In the genomic region with DNA sequence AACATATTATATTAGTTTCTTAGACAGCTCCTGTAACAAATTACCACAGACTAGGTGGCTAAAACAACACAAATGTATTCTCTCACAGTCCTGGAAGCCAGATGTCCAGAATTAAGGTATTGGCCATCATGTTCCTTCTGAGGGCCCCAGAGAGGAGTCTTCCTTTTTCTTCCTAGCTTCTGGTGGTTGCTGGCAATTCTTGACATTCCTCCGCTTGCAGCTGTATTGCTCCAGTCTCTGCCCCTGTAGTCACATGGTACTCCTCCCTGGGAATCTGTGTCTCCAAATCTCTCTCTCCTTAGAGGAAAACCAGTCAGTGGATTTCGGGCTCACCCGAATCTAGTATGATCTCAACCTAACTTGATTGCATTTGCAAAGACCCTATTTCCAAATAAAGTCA, we compare ENCODE assay signal across 25 cellular contexts.
"Had no signal": no experiment of that assay in that cellular context is flagged by ENCODE, and none has a peak within 500 bp of the region (broad histone marks: within the 10 kb centered on the region; RNA-seq: fewer than 3 reads in every experiment).

No MANE protein-coding gene starts in this region.

- H3K4me3 Mint-ChIP-seq: activated B cell treated with CpG ODN at 0.5 μM for 24 hours; activated CD4-positive, alpha-beta memory T cell treated with anti-CD3 and anti-CD28 coated beads, Interleukin-2, amount 10 ng/mL, durations not matched to agents 7 days and 5 days; activated naive CD4-positive, alpha-beta T cell treated with anti-CD3 and anti-CD28 coated beads, Interleukin-2, amount 10 ng/mL, durations not matched to agents 7 days and 5 days; activated T-cell treated with anti-CD3 and anti-CD28 coated beads, Interleukin-2, amount 50 U/mL, for 72 hours; brain; endodermal cell; mesothelial cell of epicardium; natural killer cell treated with Interleukin-12 subunit alpha and Interleukin-12 subunit beta and Interleukin-15 and Interleukin-18, amount 100 ng/mL, for 72 hours; stimulated activated naive B cell treated with anti-CD40 and anti-IgM and Interleukin-4, amounts not matched to agents 10 μg/mL and 1 μg/mL and 100 μg/mL, for 72 hours; T-helper 17 cell had no signal

- H3K4me1 Mint-ChIP-seq: activated B cell treated with CpG ODN at 0.5 μM for 24 hours; activated CD4-positive, alpha-beta memory T cell treated with anti-CD3 and anti-CD28 coated beads, Interleukin-2, amount 10 ng/mL, durations not matched to agents 7 days and 5 days; activated naive CD4-positive, alpha-beta T cell treated with anti-CD3 and anti-CD28 coated beads, Interleukin-2, amount 10 ng/mL, durations not matched to agents 7 days and 5 days; mesothelial cell of epicardium; stimulated activated naive B cell treated with anti-CD40 and anti-IgM and Interleukin-4, amounts not matched to agents 10 μg/mL and 1 μg/mL and 100 μg/mL, for 72 hours; T-helper 17 cell had no signal

- H3K36me3 Mint-ChIP-seq: activated naive CD4-positive, alpha-beta T cell treated with anti-CD3 and anti-CD28 coated beads, Interleukin-2, amount 10 ng/mL, durations not matched to agents 7 days and 5 days; stimulated activated naive B cell treated with anti-CD40 and anti-IgM and Interleukin-4, amounts not matched to agents 10 μg/mL and 1 μg/mL and 100 μg/mL, for 72 hours had no signal

- H3K4me1 ChIP-seq: colonic mucosa, esophagus squamous epithelium, gastrocnemius medialis, left ventricle myocardium inferior, right atrium auricular region, transverse colon, uterus had no signal

- H3K9me3 Mint-ChIP-seq: activated CD4-positive, alpha-beta memory T cell treated with anti-CD3 and anti-CD28 coated beads, Interleukin-2, amount 10 ng/mL, durations not matched to agents 7 days and 5 days; activated naive CD4-positive, alpha-beta T cell treated with anti-CD3 and anti-CD28 coated beads, Interleukin-2, amount 10 ng/mL, durations not matched to agents 7 days and 5 days had no signal

- H3K27ac Mint-ChIP-seq: activated B cell treated with CpG ODN at 0.5 μM for 24 hours; activated CD4-positive, alpha-beta memory T cell treated with anti-CD3 and anti-CD28 coated beads, Interleukin-2, amount 10 ng/mL, durations not matched to agents 7 days and 5 days; activated naive CD4-positive, alpha-beta T cell treated with anti-CD3 and anti-CD28 coated beads, Interleukin-2, amount 10 ng/mL, durations not matched to agents 7 days and 5 days; activated T-cell treated with anti-CD3 and anti-CD28 coated beads, Interleukin-2, amount 50 U/mL, for 72 hours; endodermal cell; mesothelial cell of epicardium; natural killer cell treated with Interleukin-12 subunit alpha and Interleukin-12 subunit beta and Interleukin-15 and Interleukin-18, amount 100 ng/mL, for 72 hours; progenitor cell of endocrine pancreas; stimulated activated naive B cell treated with anti-CD40 and anti-IgM and Interleukin-4, amounts not matched to agents 10 μg/mL and 1 μg/mL and 100 μg/mL, for 72 hours; T-helper 17 cell had no signal

- H3K27me3 ChIP-seq: colonic mucosa, esophagus squamous epithelium, gastrocnemius medialis, right atrium auricular region, transverse colon, uterus had no signal

- H3K36me3 ChIP-seq: colonic mucosa, esophagus squamous epithelium, gastrocnemius medialis, left ventricle myocardium inferior, right atrium auricular region, transverse colon, uterus had no signal

- H3K27me3 Mint-ChIP-seq: progenitor cell of endocrine pancreas had no signal

- DNase-seq: activated B cell treated with CpG ODN at 0.5 μM for 24 hours; activated CD4-positive, alpha-beta memory T cell treated with anti-CD3 and anti-CD28 coated beads, Interleukin-2, amount 10 ng/mL, durations not matched to agents 7 days and 5 days; activated CD4-positive, alpha-beta T cell treated with anti-CD3 and anti-CD28 coated beads for 4 hours; activated effector memory CD4-positive, alpha-beta T cell treated with anti-CD3 and anti-CD28 coated beads, Interleukin-2, amount 50 U/mL, for 16 hours; activated naive CD4-positive, alpha-beta T cell treated with anti-CD3 and anti-CD28 coated beads, Interleukin-2, amount 10 ng/mL, durations not matched to agents 7 days and 5 days; activated T-cell treated with anti-CD3 and anti-CD28 coated beads, Interleukin-2, amount 50 U/mL, for 72 hours; central memory CD4-positive, alpha-beta T cell; colonic mucosa; endodermal cell; esophagus squamous epithelium; gastrocnemius medialis; hippocampal formation; left ventricle myocardium inferior; small intestine; stimulated activated CD4-positive, alpha-beta T cell treated with anti-CD3 and anti-CD28 coated beads, Interleukin-2, amount 100 ng/mL, for 48 hours; stimulated activated CD8-positive, alpha-beta memory T cell treated with anti-CD3 and anti-CD28 coated beads, Interleukin-4, amount 100 ng/mL, for 48 hours; stimulated activated naive B cell treated with anti-CD40 and anti-IgM and Interleukin-4, amounts not matched to agents 10 μg/mL and 1 μg/mL and 100 μg/mL, for 72 hours; T-helper 17 cell; transverse colon; uterus had no signal

- H3K27ac ChIP-seq: colonic mucosa, esophagus squamous epithelium, gastrocnemius medialis, left ventricle myocardium inferior, right atrium auricular region, transverse colon, uterus had no signal

- H3K9me3 ChIP-seq: colonic mucosa, esophagus squamous epithelium, gastrocnemius medialis, uterus had no signal

- ATAC-seq: activated T-cell treated with anti-CD3 and anti-CD28 coated beads, Interleukin-2, amount 50 U/mL, for 72 hours; gastrocnemius medialis; natural killer cell treated with Interleukin-12 subunit alpha and Interleukin-12 subunit beta and Interleukin-15 and Interleukin-18, amount 100 ng/mL, for 72 hours; stimulated activated naive B cell treated with anti-CD40 and anti-IgM and Interleukin-4, amounts not matched to agents 10 μg/mL and 1 μg/mL and 100 μg/mL, for 72 hours; T-helper 17 cell had no signal

- H3K4me3 ChIP-seq: colonic mucosa, esophagus squamous epithelium, gastrocnemius medialis, left ventricle myocardium inferior, right atrium auricular region, transverse colon, uterus had no signal
